ENCODE assay signal across 1 cellular context in genomic region chr1:210373878-210374599, GRCh38.
A peak's percentile ranks its signal among the peaks of the same experiment; 100 is the strongest.
TF ChIP-seq lines count a peak whose summit lies in the region.

No MANE protein-coding gene starts in this region.

TF ChIP-seq in K562, 482 proteins besides CTCF, POLR2A, EP300 and RAD21 (continued from another document and continues in another):
- no peak for TF ChIP-seq TSHZ1 (CRISPR knock-in tag; IDR thresholded peaks at IDR 0.05)
- no peak for TF ChIP-seq NFATC3 (IDR thresholded peaks at IDR 0.05)
- no peak for TF ChIP-seq ADNP (tag; IDR thresholded peaks at IDR 0.05)
- no peak for TF ChIP-seq HDAC6 (IDR thresholded peaks at IDR 0.05; ENCODE audit: low read depth, low read length)
- 0 out of 2 replicates have a peak, but pooled peaks have one; percentile 25 for TF ChIP-seq ZNF384 (IDR thresholded peaks at IDR 0.05; ENCODE audit: low read depth, low read length)
- TF ChIP-seq MXI1 (IDR thresholded peaks at IDR 0.05; ENCODE audit: low read depth, low read length) = peak; percentile 36; the same call in 1 of the 2 replicates
- no peak for TF ChIP-seq POLR3G (IDR thresholded peaks at IDR 0.05; ENCODE audit: extremely low read depth, insufficient read length, insufficient replicate concordance)
- TF ChIP-seq ZNF668 (CRISPR knock-in tag; IDR thresholded peaks at IDR 0.05) = no peak
- TF ChIP-seq EZH2 (IDR thresholded peaks at IDR 0.05; ENCODE audit: borderline replicate concordance, low read depth, low read length) = no peak
- peak in 1 of 2 experiments; percentile 100; a peak in 2 of 4 replicates for TF ChIP-seq BCLAF1 (IDR thresholded peaks at IDR 0.05; ENCODE audit: borderline replicate concordance in 1 of 2, control insufficient read depth in 1 of 2, low read depth in 2 of 2, low read length in 1 of 2)
- peak; percentile 94 for TF ChIP-seq POLR2B (IDR thresholded peaks at IDR 0.05; ENCODE audit: low read depth, partially characterized antibody)
- TF ChIP-seq SREBF1 (IDR thresholded peaks at IDR 0.05; ENCODE audit: borderline replicate concordance, low read depth, low read length) = no peak
- peak in 1 of 2 experiments; percentile 5; a peak in 1 of 4 replicates for TF ChIP-seq HDAC1 (IDR thresholded peaks at IDR 0.05)
- TF ChIP-seq TRIM24 (IDR thresholded peaks at IDR 0.05) = peak; percentile 27 to 37; a peak in 1 of 4 replicates
- peak; percentile 87 for TF ChIP-seq ZBED1 (IDR thresholded peaks at IDR 0.05)
- 0 out of 4 replicates have a peak, but pooled peaks of 1 of the 2 experiments have one; percentile 30 for TF ChIP-seq ZNF318 (IDR thresholded peaks at IDR 0.05; ENCODE audit: borderline replicate concordance in 1 of 2, low read depth in 1 of 2)
- TF ChIP-seq RBM22 (IDR thresholded peaks at IDR 0.05; ENCODE audit: low read depth, low read length, poor library complexity, severe bottlenecking) = no peak
- TF ChIP-seq SMAD3 (CRISPR knock-in tag; conservative IDR thresholded peaks at IDR 0.05) = no peak
- peak; percentile 46 for TF ChIP-seq CTCFL (IDR thresholded peaks at IDR 0.05; ENCODE audit: borderline replicate concordance, insufficient read depth, low read depth, low read length, poor library complexity, severe bottlenecking)
- peak in 1 of 2 experiments; percentile 54 for TF ChIP-seq NCOA2 (IDR thresholded peaks at IDR 0.05; ENCODE audit: partially characterized antibody in 2 of 2)
- no peak for TF ChIP-seq PHF21A (IDR thresholded peaks at IDR 0.05; ENCODE audit: borderline replicate concordance, low read depth)
- TF ChIP-seq ZNF175 (CRISPR knock-in tag; IDR thresholded peaks at IDR 0.05; ENCODE audit: low read depth) = no peak
- TF ChIP-seq ZNF197 (CRISPR knock-in tag; IDR thresholded peaks at IDR 0.05; ENCODE audit: low read depth) = no peak
- no peak for TF ChIP-seq ZNF324 (CRISPR knock-in tag; IDR thresholded peaks at IDR 0.05)
- TF ChIP-seq CHD2 (IDR thresholded peaks at IDR 0.05; ENCODE audit: low read depth, low read length) = peak; percentile 53; the same call in 1 of the 2 replicates
- TF ChIP-seq HNRNPK (IDR thresholded peaks at IDR 0.05; ENCODE audit: low read depth, low read length, poor library complexity, severe bottlenecking) = no peak
- TF ChIP-seq PHB (CRISPR knock-in tag; IDR thresholded peaks at IDR 0.05) = no peak
- no peak for TF ChIP-seq E2F1 (CRISPR knock-in tag; IDR thresholded peaks at IDR 0.05)
- TF ChIP-seq CREB1 (IDR thresholded peaks at IDR 0.05) = peak; percentile 57; the same call in 1 of the 2 replicates
- TF ChIP-seq CREB1 (CRISPR knock-in tag; IDR thresholded peaks at IDR 0.05) = no peak
- TF ChIP-seq GTF2E2 (tag; IDR thresholded peaks at IDR 0.05) = peak; percentile 98; the same call in 1 of the 2 replicates
- TF ChIP-seq PRPF4 (IDR thresholded peaks at IDR 0.05; ENCODE audit: insufficient read depth, low read depth, low read length, poor library complexity, severe bottlenecking) = no peak
- no peak; the same call in 1 of the 2 replicates for TF ChIP-seq PKNOX1 (IDR thresholded peaks at IDR 0.05)
- no peak for TF ChIP-seq BRF1 (IDR thresholded peaks at IDR 0.05; ENCODE audit: borderline replicate concordance, extremely low read depth, insufficient read length)
